In genomic region chr7:47375590-47375989, GRCh38 we compare ENCODE assay signal across 2 cellular contexts.
TF ChIP-seq lines count a peak whose summit lies in the region.

No MANE protein-coding gene starts in this region.

TF ChIP-seq in SK-N-SH, 30 proteins besides CTCF, POLR2A, EP300 and RAD21:
- TF ChIP-seq PBX3 (IDR thresholded peaks at IDR 0.05) = peak; percentile 33; the same call in 1 of the 2 replicates
- TF ChIP-seq TAF1 (IDR thresholded peaks at IDR 0.05; ENCODE audit: borderline replicate concordance, low read depth, low read length) = no peak
TF ChIP-seq in SK-N-SH: peak in this region for 1.

TF ChIP-seq in SK-N-SH treated with all-trans-retinoic acid at 6 μM for 48 hours, 23 proteins besides CTCF, POLR2A, EP300 and RAD21 (continued from another document):
- TF ChIP-seq TSHZ2 (CRISPR knock-in tag; IDR thresholded peaks at IDR 0.05) (no peak), TOX (CRISPR knock-in tag; IDR thresholded peaks at IDR 0.05; ENCODE audit: borderline replicate concordance) (no peak), ZNF8 (CRISPR knock-in tag; IDR thresholded peaks at IDR 0.05) (no peak), ZNF565 (CRISPR knock-in tag; conservative IDR thresholded peaks at IDR 0.05; ENCODE audit: low read depth) (no peak), OSR1 (CRISPR knock-in tag; IDR thresholded peaks at IDR 0.05) (no peak), BACH2 (CRISPR knock-in tag; IDR thresholded peaks at IDR 0.05; ENCODE audit: borderline replicate concordance) (no peak), ZFP30 (CRISPR knock-in tag; IDR thresholded peaks at IDR 0.05) (no peak), RARB (CRISPR knock-in tag; IDR thresholded peaks at IDR 0.05) (no peak), POU6F1 (CRISPR knock-in tag; IDR thresholded peaks at IDR 0.05; ENCODE audit: borderline replicate concordance, low read depth) (no peak), TCF4 (CRISPR knock-in tag; IDR thresholded peaks at IDR 0.05; ENCODE audit: borderline replicate concordance) (no peak), CREB5 (CRISPR knock-in tag; IDR thresholded peaks at IDR 0.05; ENCODE audit: low read depth) (no peak), ZFP3 (CRISPR knock-in tag; IDR thresholded peaks at IDR 0.05) (no peak), GLIS3 (CRISPR knock-in tag; IDR thresholded peaks at IDR 0.05) (no peak), CSRNP3 (CRISPR knock-in tag; IDR thresholded peaks at IDR 0.05) (no peak)
